Comparison of ENCODE assay signal across 8 cellular contexts in genomic region chr18:50401888-50402287, GRCh38. TPM values are rescaled to one million over a fixed set of nuclear protein-coding genes. Genes with fewer than 3 reads are reported as not detected.
DNase-seq lines count a peak whose midpoint lies in the region; ATAC-seq, FAIRE-seq and TF ChIP-seq lines count a peak whose summit lies in the region.

No MANE protein-coding gene starts in this region.

- no peak overlapping the region for H3K27ac Mint-ChIP-seq in T-helper 2 cell treated with Interferon-gamma antibody and Interleukin-4, amounts not matched to agents 5 μg/mL and 100 μg/mL, for 36 hours
- no peak overlapping the region for H3K27ac Mint-ChIP-seq in chondrocyte (ENCODE audit: unreplicated experiment)

- H3K9me3 Mint-ChIP-seq in T-helper 2 cell treated with Interferon-gamma antibody and Interleukin-4, amounts not matched to agents 5 μg/mL and 100 μg/mL, for 36 hours: no peaks in the 10 kb centered on the region
- no peaks in the 10 kb centered on the region for H3K9me3 Mint-ChIP-seq in chondrocyte (ENCODE audit: low read depth)

- H3K36me3 ChIP-seq in bronchial epithelial cell (ENCODE audit: control insufficient read depth, insufficient read depth, low read length): no peaks in the 10 kb centered on the region

- peaks cover 57% of the 10 kb centered on the region for H3K27me3 Mint-ChIP-seq in T-helper 2 cell treated with Interferon-gamma antibody and Interleukin-4, amounts not matched to agents 5 μg/mL and 100 μg/mL, for 36 hours (ENCODE audit: low read depth)
- peaks cover 28% of the 10 kb centered on the region for H3K27me3 Mint-ChIP-seq in chondrocyte (ENCODE audit: low read depth)

- TF ChIP-seq CTCF in bronchial epithelial cell (IDR thresholded peaks at IDR 0.05; ENCODE audit: insufficient read depth, low read length, severe bottlenecking): no peak
- no peak for TF ChIP-seq CTCF in chondrocyte (IDR thresholded peaks at IDR 0.05)

- no peak overlapping the region for H3K4me3 ChIP-seq in bronchial epithelial cell (ENCODE audit: low read depth, low read length)

- ATAC-seq in GM21825 (IDR thresholded peaks at IDR 0.05; ENCODE audit: unreplicated experiment): no peak

- H3K27me3 ChIP-seq in bronchial epithelial cell (ENCODE audit: control insufficient read depth, insufficient read depth, low read length): no peaks in the 10 kb centered on the region

- DNase-seq in EL (peak; percentile 18), NCI-H1105 (lab: John Stamatoyannopoulos, UW) (peak; percentile 88), bronchial epithelial cell (ENCODE audit: low read depth) (peak; percentile 45), myocyte (ENCODE audit: low read depth) (peak; percentile 8), NCI-H2081 treated with DMSO at 0.1 percent for 48 hours (lab: John Stamatoyannopoulos, UW) (no peak), chondrocyte (ENCODE audit: low spot score) (no peak)
- no peak for DNase-seq in T-helper 2 cell treated with Interferon-gamma antibody and Interleukin-4, amounts not matched to agents 5 μg/mL and 100 μg/mL, for 36 hours (ENCODE audit: low spot score)

- no peak for FAIRE-seq in bronchial epithelial cell (lab: Jason Lieb, UNC)

- no peaks in the 10 kb centered on the region for H3K4me1 Mint-ChIP-seq in T-helper 2 cell treated with Interferon-gamma antibody and Interleukin-4, amounts not matched to agents 5 μg/mL and 100 μg/mL, for 36 hours (ENCODE audit: low read depth)
- no peaks in the 10 kb centered on the region for H3K4me1 Mint-ChIP-seq in chondrocyte (ENCODE audit: low read depth)

- H3K36me3 Mint-ChIP-seq in T-helper 2 cell treated with Interferon-gamma antibody and Interleukin-4, amounts not matched to agents 5 μg/mL and 100 μg/mL, for 36 hours (ENCODE audit: low read depth): no peaks in the 10 kb centered on the region
- no peaks in the 10 kb centered on the region for H3K36me3 Mint-ChIP-seq in chondrocyte (ENCODE audit: low read depth)

- H3K4me3 Mint-ChIP-seq in T-helper 2 cell treated with Interferon-gamma antibody and Interleukin-4, amounts not matched to agents 5 μg/mL and 100 μg/mL, for 36 hours: no peak overlapping the region
- no peak overlapping the region for H3K4me3 Mint-ChIP-seq in chondrocyte (ENCODE audit: unreplicated experiment)

RNA-seq across cellular contexts. Expression of gene SKA1, which starts 27.0 kb away (rescaled TPM):
- total RNA-seq in bronchial epithelial cell (0.26 and 0.51 TPM in 2 replicates), myocyte (0.10 and 0.11 TPM in 2 replicates), chondrocyte (3.7 to 4.7 TPM (median 4.3 TPM) in 3 replicates)
- 0.15 TPM for polyA plus RNA-seq in myocyte (2012)

Comparison
In these comparisons a context has a peak if more than half of its experiments do, and no peak if none do; other contexts are left out.
1. DNase-seq: peak in EL (single experiment), NCI-H1105 (single experiment), bronchial epithelial cell (single experiment) and myocyte (single experiment); none in T-helper 2 cell treated with Interferon-gamma antibody and Interleukin-4, amounts not matched to agents 5 μg/mL and 100 μg/mL, for 36 hours (single experiment), NCI-H2081 treated with DMSO at 0.1 percent for 48 hours (single experiment) and chondrocyte (single experiment).